26 cellular contexts compared by ENCODE assay signal in genomic region chr20:31764641-31765305, GRCh38. TPM values are rescaled to one million over a fixed set of nuclear protein-coding genes. Genes with fewer than 3 reads are reported as not detected.
A peak's percentile ranks its signal among the peaks of the same experiment; 100 is the strongest.
DNase-seq lines count a peak whose midpoint lies in the region; ATAC-seq, FAIRE-seq and TF ChIP-seq lines count a peak whose summit lies in the region.
"Had no signal": no experiment of that assay in that cellular context is flagged by ENCODE, and none has a peak within 500 bp of the region (broad histone marks: within the 10 kb centered on the region; RNA-seq: fewer than 3 reads in every experiment).

No MANE protein-coding gene starts in this region.

- H3K27ac ChIP-seq in ACC112 (ENCODE audit: low read depth, low read length), result peak overlapping the region; percentile 87
- peak overlapping the region; percentile 61 for H3K27ac ChIP-seq in GM23248
- peak overlapping the region; percentile 93 for H3K27ac ChIP-seq in astrocyte (ENCODE audit: low read depth, low read length)
- H3K27ac ChIP-seq: A549, adrenal gland had no signal

- H3K36me3 Mint-ChIP-seq in astrocyte (ENCODE audit: low read depth, unreplicated experiment), result peaks cover 2% of the 10 kb centered on the region
- H3K36me3 Mint-ChIP-seq: natural killer cell had no signal

- H3K9me3 Mint-ChIP-seq in astrocyte (ENCODE audit: unreplicated experiment), result no peaks in the 10 kb centered on the region
- H3K9me3 Mint-ChIP-seq in stimulated activated naive CD8-positive, alpha-beta T cell treated with anti-CD3 and anti-CD28 coated beads, Interleukin-15, amount 100 ng/mL, for 72 hours, result no peaks in the 10 kb centered on the region
- H3K9me3 Mint-ChIP-seq: central memory CD8-positive, alpha-beta T cell; natural killer cell had no signal

- H3K79me2 ChIP-seq in ACC112 (ENCODE audit: control insufficient read depth, insufficient read depth, low read length, unreplicated experiment) (peaks cover 61% of the 10 kb centered on the region), GM23248 (ENCODE audit: insufficient read depth) (peaks cover 76% of the 10 kb centered on the region), astrocyte (ENCODE audit: insufficient read depth, low read length) (peaks cover 73% of the 10 kb centered on the region)

- no peaks in the 10 kb centered on the region for H3K9me2 ChIP-seq in GM23248 (ENCODE audit: insufficient read depth)

- H2AFZ ChIP-seq in ACC112 (ENCODE audit: low read length, unreplicated experiment), result no peak overlapping the region
- H2AFZ ChIP-seq in GM23248, result peak overlapping the region; percentile 7; the same call in 1 of the 2 replicates
- no peak overlapping the region for H2AFZ ChIP-seq in astrocyte (ENCODE audit: low read depth, low read length)

- H3F3A ChIP-seq in GM23248 (ENCODE audit: insufficient read depth), result peaks cover 24% of the 10 kb centered on the region

- H3K4me1 Mint-ChIP-seq in astrocyte (ENCODE audit: low read depth, unreplicated experiment), result peaks cover 4% of the 10 kb centered on the region
- H3K4me1 Mint-ChIP-seq in stimulated activated naive CD8-positive, alpha-beta T cell treated with anti-CD3 and anti-CD28 coated beads, Interleukin-15, amount 100 ng/mL, for 72 hours, result no peaks in the 10 kb centered on the region
- H3K4me1 Mint-ChIP-seq: activated CD4-positive, alpha-beta T cell treated with anti-CD3 and anti-CD28 coated beads for 36 hours; central memory CD8-positive, alpha-beta T cell had no signal

- peaks cover 32% of the 10 kb centered on the region for H3K36me3 ChIP-seq in ACC112 (ENCODE audit: insufficient read depth, low read length)
- H3K36me3 ChIP-seq in GM23248 (ENCODE audit: low read depth), result no peaks in the 10 kb centered on the region; the same call in 1 of the 2 replicates
- H3K36me3 ChIP-seq in astrocyte (ENCODE audit: insufficient read depth, low read length), result peaks cover 5% of the 10 kb centered on the region
- H3K36me3 ChIP-seq: adrenal gland had no signal

- H3K4me1 ChIP-seq in ACC112 (ENCODE audit: control insufficient read depth, insufficient read depth, low read length, unreplicated experiment) (peaks cover 30% of the 10 kb centered on the region), GM23248 (ENCODE audit: insufficient read depth) (peaks cover 11% of the 10 kb centered on the region), astrocyte (ENCODE audit: insufficient read depth, low read length) (peaks cover 15% of the 10 kb centered on the region)
- H3K4me1 ChIP-seq: adrenal gland, HAP-1 had no signal

- 75 to 83% methylated on average over 2 of the region's 2 CpGs for WGBS in GM23248 (ENCODE audit: low coverage in 1 of 2, low lambda C conversion rate in 2 of 2, missing lambda C conversion rate in 2 of 2), 2 experiments

- H3K4me3 ChIP-seq in ACC112 (ENCODE audit: low read depth, low read length) (no peak overlapping the region), GM23248 (no peak overlapping the region), astrocyte (ENCODE audit: insufficient read depth, low read depth, low read length) (no peak overlapping the region), foreskin fibroblast (ENCODE audit: low read depth in 1 of 2, low read length in 2 of 2) (no peak overlapping the region)
- H3K4me3 ChIP-seq: A549, adrenal gland, HAP-1, smooth muscle cell had no signal

- no peak overlapping the region for H3K27ac Mint-ChIP-seq in astrocyte (ENCODE audit: unreplicated experiment)
- no peak overlapping the region for H3K27ac Mint-ChIP-seq in stimulated activated naive CD8-positive, alpha-beta T cell treated with anti-CD3 and anti-CD28 coated beads, Interleukin-15, amount 100 ng/mL, for 72 hours
- H3K27ac Mint-ChIP-seq: activated CD4-positive, alpha-beta T cell treated with anti-CD3 and anti-CD28 coated beads for 36 hours; progenitor cell of endocrine pancreas had no signal

- H3K27me3 ChIP-seq in ACC112 (ENCODE audit: insufficient read depth, low read length) (no peaks in the 10 kb centered on the region), GM23248 (replicated peaks; ENCODE audit: insufficient read depth) (no peaks in the 10 kb centered on the region), astrocyte (ENCODE audit: insufficient read depth, low read length) (no peaks in the 10 kb centered on the region)
- H3K27me3 ChIP-seq: adrenal gland had no signal

- H3K4me2 ChIP-seq in GM23248 (ENCODE audit: unreplicated experiment), result no peak overlapping the region
- H3K4me2 ChIP-seq in astrocyte (ENCODE audit: low read length), result peak overlapping the region; percentile 64
- H3K4me2 ChIP-seq: A549, smooth muscle cell had no signal

- H3K27me3 Mint-ChIP-seq in astrocyte (ENCODE audit: low read depth, unreplicated experiment), result no peaks in the 10 kb centered on the region
- H3K27me3 Mint-ChIP-seq in stimulated activated naive CD8-positive, alpha-beta T cell treated with anti-CD3 and anti-CD28 coated beads, Interleukin-15, amount 100 ng/mL, for 72 hours, result no peaks in the 10 kb centered on the region
- H3K27me3 Mint-ChIP-seq: activated CD4-positive, alpha-beta T cell treated with anti-CD3 and anti-CD28 coated beads for 36 hours; central memory CD8-positive, alpha-beta T cell; progenitor cell of endocrine pancreas had no signal

- TF ChIP-seq CTCF in astrocyte (IDR thresholded peaks at IDR 0.05; ENCODE audit: insufficient read depth, low read depth, low read length) (no peak), foreskin fibroblast (IDR thresholded peaks at IDR 0.05; ENCODE audit: low read depth, low read length) (no peak)

- in situ Hi-C loops in GM23248 (cut with MboI), result no loop called here

- 0 out of 2 replicates have a peak overlapping the region, but pooled peaks have one; percentile 21 for H3K9ac ChIP-seq in GM23248
- H3K9ac ChIP-seq in astrocyte (ENCODE audit: low read length), result peak overlapping the region; percentile 58

- no peak overlapping the region for H3K4me3 Mint-ChIP-seq in astrocyte (ENCODE audit: unreplicated experiment)
- no peak overlapping the region for H3K4me3 Mint-ChIP-seq in stimulated activated naive CD8-positive, alpha-beta T cell treated with anti-CD3 and anti-CD28 coated beads, Interleukin-15, amount 100 ng/mL, for 72 hours
- H3K4me3 Mint-ChIP-seq: activated CD4-positive, alpha-beta T cell treated with anti-CD3 and anti-CD28 coated beads for 36 hours; central memory CD8-positive, alpha-beta T cell; natural killer cell had no signal

- H4K20me1 ChIP-seq in GM23248 (ENCODE audit: insufficient read depth) (no peaks in the 10 kb centered on the region), astrocyte (ENCODE audit: insufficient read depth, low read length) (no peaks in the 10 kb centered on the region)

- peak; percentile 69 for FAIRE-seq in astrocyte (lab: Jason Lieb, UNC)
- FAIRE-seq: A549, urothelium cell line had no signal

- H3K9me3 ChIP-seq in GM23248 (ENCODE audit: low read depth), result no peaks in the 10 kb centered on the region
- no peaks in the 10 kb centered on the region for H3K9me3 ChIP-seq in astrocyte (ENCODE audit: insufficient read depth, low read depth, low read length)
- H3K9me3 ChIP-seq: A549, adrenal gland, HAP-1 had no signal

- ATAC-seq in GM21526 (IDR thresholded peaks at IDR 0.05; ENCODE audit: low FRiP score, unreplicated experiment), result no peak
- ATAC-seq in stimulated activated naive CD8-positive, alpha-beta T cell treated with anti-CD3 and anti-CD28 coated beads, Interleukin-15, amount 100 ng/mL, for 72 hours, result no peak
- ATAC-seq in HG02973 (IDR thresholded peaks at IDR 0.05; ENCODE audit: unreplicated experiment), result no peak
- ATAC-seq: A549; activated CD4-positive, alpha-beta T cell treated with anti-CD3 and anti-CD28 coated beads for 36 hours; natural killer cell had no signal

- peak; percentile 50 for DNase-seq in GM23248
- DNase-seq in astrocyte (ENCODE audit: low read depth), result peak; percentile 75
- DNase-seq in foreskin fibroblast, result peak; percentile 24 to 62
- no peak for DNase-seq in HT-29 (ENCODE audit: low spot score)
- no peak for DNase-seq in stimulated activated naive CD8-positive, alpha-beta T cell treated with anti-CD3 and anti-CD28 coated beads, Interleukin-15, amount 100 ng/mL, for 72 hours
- DNase-seq: activated CD4-positive, alpha-beta T cell treated with anti-CD3 and anti-CD28 coated beads for 36 hours; activated effector memory CD4-positive, alpha-beta T cell treated with anti-CD3 and anti-CD28 coated beads, Interleukin-2, amount 50 U/mL, for 16 hours; adrenal gland; DMS153; natural killer cell; NCI-H1105; NCI-H2081 treated with DMSO at 0.1 percent for 48 hours; NCI-H510A treated with DMSO at 0.1 percent for 48 hours; RPMI8226; stimulated activated CD4-positive, alpha-beta T cell treated with anti-CD3 and anti-CD28 coated beads, Interleukin-4, amount 100 ng/mL, for 4 hours; substantia nigra had no signal

RNA-seq across cellular contexts. Expression of gene TPX2, which starts 25.7 kb away (rescaled TPM):
- total RNA-seq in GM23248 (2014; rRNA removed; shearing (Covaris generic)), result 35.5 and 39.6 TPM in 2 replicates
- 37.6 and 37.7 TPM in 2 replicates for polyA plus RNA-seq in GM23248 (2016; fragmentation: Nextera tagmentation; extraction: Ambion mirVana)
- 31.7 and 41.6 TPM in 2 replicates for total RNA-seq in astrocyte
- 94.4 and 101 TPM in 2 replicates for total RNA-seq in HT-29 (2014; rRNA removed; shearing (Covaris generic))

RNA-seq across cellular contexts. Expression of gene BCL2L1, which starts 42.1 kb away (rescaled TPM):
- total RNA-seq in GM23248 (2014; rRNA removed; shearing (Covaris generic)), result 83.8 and 95.1 TPM in 2 replicates
- 56.2 and 56.3 TPM in 2 replicates for polyA plus RNA-seq in GM23248 (2016; fragmentation: Nextera tagmentation; extraction: Ambion mirVana)
- 103 and 149 TPM in 2 replicates for total RNA-seq in astrocyte
- 324 and 325 TPM in 2 replicates for total RNA-seq in HT-29 (2014; rRNA removed; shearing (Covaris generic))

RNA-seq across cellular contexts. Expression of gene MYLK2, which starts 54.4 kb away (rescaled TPM):
- total RNA-seq in GM23248 (2014; rRNA removed; shearing (Covaris generic)), result 0.63 TPM in 1 of 2 replicates, not detected in the other
- not detected in 2 replicates for polyA plus RNA-seq in GM23248 (2016; fragmentation: Nextera tagmentation; extraction: Ambion mirVana)
- total RNA-seq in astrocyte, result 2.1 and 3.1 TPM in 2 replicates
- 0.37 and 0.41 TPM in 2 replicates for total RNA-seq in HT-29 (2014; rRNA removed; shearing (Covaris generic))
- total RNA-seq: mesenteric fat pad had no signal

Comparison
In these comparisons a context has a peak if more than half of its experiments do, and no peak if none do; other contexts are left out.
1. DNase-seq: peak in GM23248 (single experiment), astrocyte (single experiment) and foreskin fibroblast (2 of 2); none in HT-29 (single experiment) and stimulated activated naive CD8-positive, alpha-beta T cell treated with anti-CD3 and anti-CD28 coated beads, Interleukin-15, amount 100 ng/mL, for 72 hours (0 of 2).
2. Peak in every context shown above with its lines, with median percentiles within 50 percentile points of each other: H3K27ac ChIP-seq.